ENCODE assay signal across 14 cellular contexts in genomic region chr11:67545280-67545679, GRCh38. TPM values are rescaled to one million over a fixed set of nuclear protein-coding genes. Genes with fewer than 3 reads are reported as not detected.
DNase-seq lines count a peak whose midpoint lies in the region; ATAC-seq and TF ChIP-seq lines count a peak whose summit lies in the region.
"Had no signal": no experiment of that assay in that cellular context is flagged by ENCODE, and none has a peak within 500 bp of the region (broad histone marks: within the 10 kb centered on the region; RNA-seq: fewer than 3 reads in every experiment).

No MANE protein-coding gene starts in this region.

- H3K27ac ChIP-seq in cardiac muscle cell = peak overlapping the region; percentile 32
- H3K27ac ChIP-seq in neuronal stem cell (replicated peaks; ENCODE audit: low read length) = no peak overlapping the region
- H3K27ac ChIP-seq: skin epidermis, vagina had no signal

- H3K23ac ChIP-seq in neuronal stem cell (ENCODE audit: low read depth, low read length, poor library complexity) = peak overlapping the region; percentile 9

- peak overlapping the region; percentile 69 for H2AFZ ChIP-seq in neuronal stem cell (ENCODE audit: low read length)

- no peak overlapping the region for H3K9ac ChIP-seq in neuronal stem cell (ENCODE audit: low read depth, low read length, poor library complexity)

- H3K36me3 Mint-ChIP-seq in activated naive CD8-positive, alpha-beta T cell treated with anti-CD3 and anti-CD28 coated beads, Interleukin-2, amount 50 U/mL, for 24 hours (ENCODE audit: low read depth) = no peaks in the 10 kb centered on the region

- H3K27ac Mint-ChIP-seq in activated naive CD8-positive, alpha-beta T cell treated with anti-CD3 and anti-CD28 coated beads, Interleukin-2, amount 50 U/mL, for 24 hours = no peak overlapping the region

- peak overlapping the region; percentile 25 for H4K8ac ChIP-seq in neuronal stem cell (ENCODE audit: low read depth, low read length)

- H3K14ac ChIP-seq in neuronal stem cell (ENCODE audit: low read length) = no peak overlapping the region

- no peak overlapping the region for H3K4me2 ChIP-seq in neuronal stem cell (ENCODE audit: insufficient read depth, low read length, poor library complexity, severe bottlenecking)

- no peak overlapping the region for H2BK12ac ChIP-seq in neuronal stem cell (ENCODE audit: low read length)

- no peaks in the 10 kb centered on the region for H3K79me1 ChIP-seq in neuronal stem cell (ENCODE audit: low read depth, low read length)

- H3K4me1 Mint-ChIP-seq in activated naive CD8-positive, alpha-beta T cell treated with anti-CD3 and anti-CD28 coated beads, Interleukin-2, amount 50 U/mL, for 24 hours = no peaks in the 10 kb centered on the region

- peak overlapping the region; percentile 32 for H3K4me3 ChIP-seq in Jurkat, Clone E6-1 (ENCODE audit: low read length)
- H3K4me3 ChIP-seq in cardiac muscle cell (no peak overlapping the region), neuronal stem cell (ENCODE audit: low read length in 2 of 2) (no peak overlapping the region)
- H3K4me3 ChIP-seq: skin epidermis, vagina had no signal

- no peak overlapping the region for H3K4ac ChIP-seq in neuronal stem cell (ENCODE audit: low read length)

- no CpG with 5 or more reads among the region's 8 CpGs for WGBS in neuronal stem cell (ENCODE audit: extremely low coverage in 2 of 2, insufficient read length in 2 of 2, insufficient replicate concordance in 1 of 2), 2 donors

- H4K91ac ChIP-seq in neuronal stem cell (ENCODE audit: low read depth, low read length, poor library complexity) = no peak overlapping the region

- H3K27me3 Mint-ChIP-seq in activated naive CD8-positive, alpha-beta T cell treated with anti-CD3 and anti-CD28 coated beads, Interleukin-2, amount 50 U/mL, for 24 hours = no peaks in the 10 kb centered on the region

- H3K9me3 Mint-ChIP-seq in activated naive CD8-positive, alpha-beta T cell treated with anti-CD3 and anti-CD28 coated beads, Interleukin-2, amount 50 U/mL, for 24 hours = peaks cover 3% of the 10 kb centered on the region

- H3K4me3 Mint-ChIP-seq in activated naive CD8-positive, alpha-beta T cell treated with anti-CD3 and anti-CD28 coated beads, Interleukin-2, amount 50 U/mL, for 24 hours = no peak overlapping the region

- no peak overlapping the region for H3K18ac ChIP-seq in neuronal stem cell (ENCODE audit: low read length)

- no peak overlapping the region for H2BK15ac ChIP-seq in neuronal stem cell (ENCODE audit: low read length)

- no peak overlapping the region for H2AK5ac ChIP-seq in neuronal stem cell (ENCODE audit: low read depth, low read length)

- no peaks in the 10 kb centered on the region for H3K9me3 ChIP-seq in cardiac muscle cell (ENCODE audit: low read depth)
- H3K9me3 ChIP-seq in neuronal stem cell (replicated peaks in 1 of 2; ENCODE audit: control insufficient read depth in 2 of 2, insufficient read depth in 1 of 2, low read depth in 1 of 2, low read length in 2 of 2) = no peaks in the 10 kb centered on the region
- H3K9me3 ChIP-seq: vagina had no signal

- DNase-seq in EH (ENCODE audit: low read depth) (peak; percentile 17), cardiac muscle cell (ENCODE audit: low read depth in 1 of 2, low spot score in 1 of 2) (peak; percentile 21 to 79), neuronal stem cell (ENCODE audit: low spot score) (no peak)
- no peak for DNase-seq in Jurkat, Clone E6-1 (ENCODE audit: low read depth, low spot score)
- no peak for DNase-seq in activated naive CD8-positive, alpha-beta T cell treated with anti-CD3 and anti-CD28 coated beads, Interleukin-2, amount 50 U/mL, for 24 hours
- DNase-seq: effector CD4-positive, alpha-beta T cell; head of caudate nucleus; KBM-7; NCI-H524 had no signal

- H3K36me3 ChIP-seq in cardiac muscle cell = no peaks in the 10 kb centered on the region
- no peaks in the 10 kb centered on the region for H3K36me3 ChIP-seq in neuronal stem cell (replicated peaks in 1 of 2; ENCODE audit: control insufficient read depth in 2 of 2, insufficient read depth in 2 of 2, low read length in 2 of 2)
- H3K36me3 ChIP-seq: vagina had no signal

- H3K27me3 ChIP-seq in cardiac muscle cell = no peaks in the 10 kb centered on the region
- peaks cover 0 to 10% (median 0%) of the 10 kb centered on the region in 3 experiments for H3K27me3 ChIP-seq in neuronal stem cell (ENCODE audit: control insufficient read depth in 3 of 3, insufficient read depth in 3 of 3, low read depth in 1 of 3, low read length in 3 of 3)
- H3K27me3 ChIP-seq: vagina had no signal

- H2BK120ac ChIP-seq in neuronal stem cell (ENCODE audit: low read depth, low read length) = no peak overlapping the region

- H3K4me1 ChIP-seq in cardiac muscle cell (ENCODE audit: low read depth) = peaks cover 7% of the 10 kb centered on the region
- peaks cover 0 to 3% of the 10 kb centered on the region in 2 donors for H3K4me1 ChIP-seq in neuronal stem cell (ENCODE audit: control insufficient read depth in 2 of 2, insufficient read depth in 1 of 2, low read depth in 1 of 2, low read length in 2 of 2)
- H3K4me1 ChIP-seq: vagina had no signal

- no peak for TF ChIP-seq CTCF in cardiac muscle cell (IDR thresholded peaks at IDR 0.05; ENCODE audit: low read depth, low read length)

- ATAC-seq in HG02970 (IDR thresholded peaks at IDR 0.05; ENCODE audit: low FRiP score, unreplicated experiment) = no peak
- ATAC-seq in GM21576 (IDR thresholded peaks at IDR 0.05; ENCODE audit: unreplicated experiment) = no peak
- ATAC-seq in activated naive CD8-positive, alpha-beta T cell treated with anti-CD3 and anti-CD28 coated beads, Interleukin-2, amount 50 U/mL, for 24 hours = no peak

- no peak overlapping the region for H2BK5ac ChIP-seq in neuronal stem cell (ENCODE audit: low read length)

RNA-seq across cellular contexts. Expression of gene CABP2, which starts 22.0 kb away (rescaled TPM):
- not detected for polyA plus RNA-seq in Jurkat, Clone E6-1 (2012; ENCODE audit: insufficient read depth, insufficient read length)
- not detected in 2 replicates for total RNA-seq in cardiac muscle cell
- not detected in 2 replicates for polyA plus RNA-seq in cardiac muscle cell
- not detected for polyA plus RNA-seq in neuronal stem cell (2013, experiment 1 of 2)
- not detected for polyA plus RNA-seq in neuronal stem cell (2013, experiment 2 of 2)
- total RNA-seq: mononuclear cell, vagina had no signal

RNA-seq across cellular contexts. Expression of gene CDK2AP2, which starts 37.3 kb away (rescaled TPM):
- polyA plus RNA-seq in Jurkat, Clone E6-1 (2012; ENCODE audit: insufficient read depth, insufficient read length) = 86.4 TPM
- 38.5 and 78.0 TPM in 2 replicates for total RNA-seq in cardiac muscle cell
- 60.8 and 136 TPM in 2 replicates for polyA plus RNA-seq in cardiac muscle cell
- 32.9 TPM for polyA plus RNA-seq in neuronal stem cell (2013, experiment 1 of 2)
- polyA plus RNA-seq in neuronal stem cell (2013, experiment 2 of 2) = 30.1 TPM

RNA-seq across cellular contexts. Expression of gene GSTP1, which starts 38.3 kb away (rescaled TPM):
- 1,038 TPM for polyA plus RNA-seq in Jurkat, Clone E6-1 (2012; ENCODE audit: insufficient read depth, insufficient read length)
- 957 and 1,963 TPM in 2 replicates for total RNA-seq in cardiac muscle cell
- 788 and 1,052 TPM in 2 replicates for polyA plus RNA-seq in cardiac muscle cell
- 927 TPM for polyA plus RNA-seq in neuronal stem cell (2013, experiment 1 of 2)
- polyA plus RNA-seq in neuronal stem cell (2013, experiment 2 of 2) = 915 TPM

RNA-seq across cellular contexts. Expression of gene PITPNM1, which starts 40.1 kb away (rescaled TPM):
- polyA plus RNA-seq in Jurkat, Clone E6-1 (2012; ENCODE audit: insufficient read depth, insufficient read length) = 31.9 TPM
- 58.5 and 117 TPM in 2 replicates for total RNA-seq in cardiac muscle cell
- 24.8 and 26.3 TPM in 2 replicates for polyA plus RNA-seq in cardiac muscle cell
- 54.3 TPM for polyA plus RNA-seq in neuronal stem cell (2013, experiment 1 of 2)
- polyA plus RNA-seq in neuronal stem cell (2013, experiment 2 of 2) = 53.2 TPM

Comparison
In these comparisons a context has a peak if more than half of its experiments do, and no peak if none do; other contexts are left out.
1. DNase-seq: peak in EH (single experiment) and cardiac muscle cell (2 of 2); none in Jurkat, Clone E6-1 (single experiment), neuronal stem cell (single experiment) and activated naive CD8-positive, alpha-beta T cell treated with anti-CD3 and anti-CD28 coated beads, Interleukin-2, amount 50 U/mL, for 24 hours (single experiment).